ENCODE assay signal across 10 cellular contexts in the genomic region with DNA sequence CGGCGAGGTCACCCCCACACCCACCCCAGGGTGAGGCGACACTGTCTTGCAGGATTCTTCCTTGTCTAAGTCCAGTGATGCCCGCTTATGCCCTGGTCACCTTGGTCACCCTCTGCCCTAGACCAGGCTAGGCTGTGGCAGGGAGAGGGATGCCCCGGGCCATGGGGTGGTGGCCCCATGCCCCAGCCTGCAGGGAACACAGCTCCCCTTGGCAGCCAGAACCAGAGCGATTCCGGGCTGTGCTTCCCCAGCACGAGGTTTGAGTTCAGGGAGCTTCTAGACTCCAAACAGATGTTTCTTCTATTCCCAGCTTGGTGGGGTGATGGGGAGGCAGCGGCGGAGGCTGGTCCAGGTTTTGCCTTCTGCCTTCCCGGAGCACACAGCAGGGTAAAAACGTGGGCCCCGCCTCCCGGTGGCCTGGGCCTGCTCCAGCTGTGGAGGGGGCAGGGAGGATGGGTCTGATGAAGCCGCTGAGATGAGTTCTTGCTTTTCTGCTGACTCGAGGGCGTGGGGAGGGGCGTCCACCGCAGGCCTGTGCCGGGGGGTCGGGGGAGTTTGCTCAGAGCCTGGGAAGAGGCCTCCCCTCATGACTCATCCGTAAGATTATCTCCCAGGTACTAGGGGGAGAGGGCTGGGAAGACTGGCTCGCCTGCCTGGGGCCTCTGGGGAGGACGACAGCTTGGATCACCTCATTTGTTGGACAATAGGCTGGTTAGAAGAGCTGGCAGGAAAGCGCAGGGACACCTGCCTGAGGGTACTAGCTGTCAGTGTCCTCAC. TPM values are rescaled to one million over a fixed set of nuclear protein-coding genes. Genes with fewer than 3 reads are reported as not detected.
DNase-seq lines count a peak whose midpoint lies in the region; ATAC-seq and TF ChIP-seq lines count a peak whose summit lies in the region.
"Had no signal": no experiment of that assay in that cellular context is flagged by ENCODE, and none has a peak within 500 bp of the region (broad histone marks: within the 10 kb centered on the region; RNA-seq: fewer than 3 reads in every experiment).

No MANE protein-coding gene starts in this region.

- H3K9me3 ChIP-seq in upper lobe of right lung = no peaks in the 10 kb centered on the region

- H3K27me3 ChIP-seq in upper lobe of right lung = no peaks in the 10 kb centered on the region

- intact Hi-C loops in upper lobe of right lung (cut with DNase I) = no loop called here

- ATAC-seq in upper lobe of right lung (peak; percentile 31), GM21825 (IDR thresholded peaks at IDR 0.05; ENCODE audit: unreplicated experiment) (no peak), GM19328 (IDR thresholded peaks at IDR 0.05; ENCODE audit: unreplicated experiment) (no peak)
- ATAC-seq: HCT116 had no signal

- peak; percentile 51 to 67 (median 63) for DNase-seq in NCI-H1417 (lab: John Stamatoyannopoulos, UW)
- DNase-seq in NCI-H1417 treated with DMSO at 0.1 percent for 48 hours (lab: John Stamatoyannopoulos, UW) = no peak
- DNase-seq in ecto neural progenitor cell (ENCODE audit: low spot score) = peak; percentile 86
- DNase-seq in left kidney (ENCODE audit: low read depth, low spot score) = peak; percentile 95
- no peak for DNase-seq in upper lobe of right lung
- no peak for DNase-seq in activated gamma-delta T cell treated with Interleukin-2 at 50 U/mL for 16 hours

- no peak for TF ChIP-seq CTCF in upper lobe of right lung (IDR thresholded peaks at IDR 0.05)

- peaks cover 14% of the 10 kb centered on the region for H3K4me1 ChIP-seq in upper lobe of right lung

- H3K27ac ChIP-seq in upper lobe of right lung = peak overlapping the region; percentile 68

- H3K36me3 ChIP-seq in upper lobe of right lung = no peaks in the 10 kb centered on the region

- H3K4me3 ChIP-seq in upper lobe of right lung = no peak overlapping the region

RNA-seq across cellular contexts. Expression of gene SMTNL2, which starts 15.4 kb away (rescaled TPM):
- total RNA-seq in upper lobe of right lung = 2.7 TPM
- total RNA-seq: LHCN-M2 had no signal

RNA-seq across cellular contexts. Expression of gene GGT6, which starts 39.3 kb away (rescaled TPM):
- total RNA-seq in upper lobe of right lung = 5.6 TPM
- total RNA-seq: LHCN-M2 had no signal

RNA-seq across cellular contexts. Expression of gene ALOX15, which starts 41.8 kb away (rescaled TPM):
- 1.7 TPM for total RNA-seq in upper lobe of right lung
- total RNA-seq: LHCN-M2 had no signal

RNA-seq across cellular contexts. Expression of gene MYBBP1A, which starts 44.5 kb away (rescaled TPM):
- total RNA-seq in upper lobe of right lung = 46.7 TPM

Comparison
In these comparisons a context has a peak if more than half of its experiments do, and no peak if none do; other contexts are left out.
1. DNase-seq: peak in NCI-H1417 (3 of 3), ecto neural progenitor cell (single experiment) and left kidney (single experiment); none in NCI-H1417 treated with DMSO at 0.1 percent for 48 hours (single experiment), upper lobe of right lung (single experiment) and activated gamma-delta T cell treated with Interleukin-2 at 50 U/mL for 16 hours (single experiment).